ENCODE assay signal across 11 cellular contexts in the genomic region with DNA sequence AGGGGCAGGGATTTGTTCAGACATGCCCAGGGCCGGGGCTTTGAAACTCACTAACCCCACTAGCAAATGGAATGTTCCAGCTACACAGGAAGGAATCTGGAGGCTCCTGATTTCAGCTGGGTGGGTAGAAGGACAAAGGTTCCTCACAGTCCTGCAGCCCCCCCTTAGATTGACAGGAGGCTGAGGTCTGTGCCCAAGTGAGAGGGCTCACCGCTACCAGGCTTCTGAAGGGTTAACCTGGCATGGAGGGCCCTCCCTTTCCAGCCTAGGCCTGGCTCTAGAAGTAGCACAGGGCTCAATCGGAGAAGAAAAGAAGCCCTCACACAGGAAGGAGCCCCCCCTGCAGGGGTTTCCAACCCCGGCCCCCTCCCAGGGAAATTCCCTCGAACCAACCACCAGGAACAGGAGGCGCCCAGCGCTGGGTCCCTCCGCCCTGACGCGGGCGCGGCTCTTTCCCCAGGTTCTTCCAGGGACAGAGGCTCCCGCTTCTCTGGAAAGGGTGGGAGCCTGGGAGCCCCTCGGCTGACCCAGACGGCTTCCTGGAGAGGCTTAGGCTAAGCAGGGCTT. TPM values are rescaled to one million over a fixed set of nuclear protein-coding genes. Genes with fewer than 3 reads are reported as not detected.
DNase-seq lines count a peak whose midpoint lies in the region; ATAC-seq, FAIRE-seq and TF ChIP-seq lines count a peak whose summit lies in the region.
"Had no signal": no experiment of that assay in that cellular context is flagged by ENCODE, and none has a peak within 500 bp of the region (broad histone marks: within the 10 kb centered on the region; RNA-seq: fewer than 3 reads in every experiment).

No MANE protein-coding gene starts in this region.

- no peaks in the 10 kb centered on the region for H3K27me3 ChIP-seq in bronchial epithelial cell (ENCODE audit: control insufficient read depth, insufficient read depth, low read length)

- H3K4me3 ChIP-seq in bronchial epithelial cell (ENCODE audit: low read depth, low read length) (peak overlapping the region; percentile 94), skin epidermis (peak overlapping the region; percentile 68 to 83 (median 75))

- DNase-seq in HT1080 (ENCODE audit: low read depth), result peak; percentile 48
- no peak for DNase-seq in bronchial epithelial cell (ENCODE audit: low read depth)
- peak; percentile 64 to 70 for DNase-seq in left colon
- DNase-seq in mesenteric fat pad (ENCODE audit: low spot score), result no peak
- DNase-seq: NCI-H69 had no signal

- no peak for FAIRE-seq in bronchial epithelial cell (lab: Jason Lieb, UNC)
- FAIRE-seq: G401.6 had no signal

- no peak for TF ChIP-seq CTCF in bronchial epithelial cell (IDR thresholded peaks at IDR 0.05; ENCODE audit: insufficient read depth, low read length, severe bottlenecking)

- peaks cover 45% of the 10 kb centered on the region for H3K36me3 ChIP-seq in bronchial epithelial cell (ENCODE audit: control insufficient read depth, insufficient read depth, low read length)

- intact Hi-C loops in left colon (cut with DNase I, micrococcal nuclease), result no loop called here

- H3K27ac ChIP-seq in skin epidermis, result peak overlapping the region in 18 of 21 experiments; percentile 0 to 96 (median 91)

- ATAC-seq in left colon (peak; percentile 16), GM18868 (IDR thresholded peaks at IDR 0.05; ENCODE audit: unreplicated experiment) (no peak), HG03159 (IDR thresholded peaks at IDR 0.05; ENCODE audit: unreplicated experiment) (no peak), HG03432 (IDR thresholded peaks at IDR 0.05; ENCODE audit: unreplicated experiment) (no peak)

RNA-seq across cellular contexts. Expression of a gene that starts 3.3 kb away (rescaled TPM):
- 99.1 and 114 TPM in 2 replicates for total RNA-seq in HT1080 (2014; rRNA removed; shearing (Covaris generic))
- polyA plus RNA-seq in HT1080 (2015; cell fraction: cytosol; rRNA removed), result 162 and 178 TPM in 2 replicates
- 370 and 375 TPM in 2 replicates for polyA plus RNA-seq in HT1080 (2015; cell fraction: nucleus; rRNA removed)
- total RNA-seq in bronchial epithelial cell (117 and 144 TPM in 2 replicates), left colon (10 to 100 TPM; 44.3 to 48.1 TPM), mesenteric fat pad (17.6 TPM)
- total RNA-seq: activated CD8-positive, alpha-beta memory T cell treated with anti-CD3 and anti-CD28 coated beads for 36 hours had no signal

RNA-seq across cellular contexts. Expression of a gene that starts 59.8 kb away (rescaled TPM):
- not detected in 2 replicates for total RNA-seq in HT1080 (2014; rRNA removed; shearing (Covaris generic))
- not detected in 2 replicates for polyA plus RNA-seq in HT1080 (2015; cell fraction: cytosol; rRNA removed)
- not detected in 2 replicates for polyA plus RNA-seq in HT1080 (2015; cell fraction: nucleus; rRNA removed)
- 3.2 and 6.1 TPM in 2 replicates for total RNA-seq in bronchial epithelial cell
- 10 to 100 TPM in 1 of 2 donors, 1 to 10 TPM in 1; 8.0 to 10.6 TPM for total RNA-seq in left colon
- total RNA-seq in mesenteric fat pad, result 6.7 TPM

Comparison
In these comparisons a context has a peak if more than half of its experiments do, and no peak if none do; other contexts are left out.
1. DNase-seq: peak in HT1080 (single experiment) and left colon (2 of 2); none in bronchial epithelial cell (single experiment) and mesenteric fat pad (single experiment).